ENCODE assay signal across 10 cellular contexts in genomic region chr5:157828949-157829639, GRCh38. TPM values are rescaled to one million over a fixed set of nuclear protein-coding genes. Genes with fewer than 3 reads are reported as not detected.
DNase-seq lines count a peak whose midpoint lies in the region; ATAC-seq and TF ChIP-seq lines count a peak whose summit lies in the region.
"Had no signal": no experiment of that assay in that cellular context is flagged by ENCODE, and none has a peak within 500 bp of the region (broad histone marks: within the 10 kb centered on the region; RNA-seq: fewer than 3 reads in every experiment).

No MANE protein-coding gene starts in this region.

- H3K4me3 Mint-ChIP-seq in CD8-positive, alpha-beta T cell, result no peak overlapping the region
- no peak overlapping the region for H3K4me3 Mint-ChIP-seq in activated CD8-positive, alpha-beta T cell treated with anti-CD3 and anti-CD28 coated beads, Interleukin-2, amount 10 ng/mL, durations not matched to agents 7 days and 5 days
- H3K4me3 Mint-ChIP-seq in stimulated activated naive B cell treated with anti-CD40 and anti-IgM and Interleukin-4, amounts not matched to agents 10 μg/mL and 1 μg/mL and 100 μg/mL, for 72 hours, result no peak overlapping the region

- peaks cover 14% of the 10 kb centered on the region for H3K4me1 ChIP-seq in CD8-positive, alpha-beta T cell (ENCODE audit: insufficient read depth, low read length)
- peaks cover 54% of the 10 kb centered on the region for H3K4me1 ChIP-seq in muscle layer of colon (ENCODE audit: insufficient read depth, low read length)

- no peak for DNase-seq in CD8-positive, alpha-beta T cell
- DNase-seq in HEK293T (ENCODE audit: extremely low spot score) (peak; percentile 51), COLO668 (lab: John Stamatoyannopoulos, UW; ENCODE audit: unreplicated experiment) (no peak)
- DNase-seq in activated CD8-positive, alpha-beta T cell treated with anti-CD3 and anti-CD28 coated beads, Interleukin-2, amount 10 ng/mL, durations not matched to agents 7 days and 5 days, result no peak
- no peak for DNase-seq in stimulated activated naive B cell treated with anti-CD40 and anti-IgM and Interleukin-4, amounts not matched to agents 10 μg/mL and 1 μg/mL and 100 μg/mL, for 72 hours
- DNase-seq: hypothalamus, NCI-H446 treated with DMSO at 0.1 percent for 48 hours had no signal

- no peak overlapping the region for H3K9ac ChIP-seq in muscle layer of colon (ENCODE audit: low read length)

- no peak overlapping the region for H3K4me3 ChIP-seq in CD8-positive, alpha-beta T cell (ENCODE audit: low read depth, low read length)
- H3K4me3 ChIP-seq in muscle layer of colon (ENCODE audit: low read depth in 1 of 2, low read length in 2 of 2), result no peak overlapping the region

- intact Hi-C loops in CD8-positive, alpha-beta T cell (cut with DNase I, micrococcal nuclease), result loop anchor here in 1 of 2 experiments (10.0 kb wide), 1 partner anchor 866 kb away; no protein-coding TSS in a partner anchor

- no peaks in the 10 kb centered on the region for H3K36me3 ChIP-seq in CD8-positive, alpha-beta T cell (ENCODE audit: insufficient read depth, low read length)
- no peaks in the 10 kb centered on the region for H3K36me3 ChIP-seq in muscle layer of colon (ENCODE audit: insufficient read depth, low read length)

- peak; percentile 48 for ATAC-seq in CD8-positive, alpha-beta T cell
- ATAC-seq in activated CD8-positive, alpha-beta T cell treated with anti-CD3 and anti-CD28 coated beads, Interleukin-2, amount 10 ng/mL, durations not matched to agents 7 days and 5 days, result peak; percentile 45
- ATAC-seq in HG02798 (IDR thresholded peaks at IDR 0.05; ENCODE audit: poor library complexity, unreplicated experiment) (no peak), HG03108 (IDR thresholded peaks at IDR 0.05; ENCODE audit: unreplicated experiment) (no peak)
- no peak for ATAC-seq in stimulated activated naive B cell treated with anti-CD40 and anti-IgM and Interleukin-4, amounts not matched to agents 10 μg/mL and 1 μg/mL and 100 μg/mL, for 72 hours (replicated peaks)

- H3K9me3 Mint-ChIP-seq in CD8-positive, alpha-beta T cell, result no peaks in the 10 kb centered on the region
- no peaks in the 10 kb centered on the region for H3K9me3 Mint-ChIP-seq in activated CD8-positive, alpha-beta T cell treated with anti-CD3 and anti-CD28 coated beads, Interleukin-2, amount 10 ng/mL, durations not matched to agents 7 days and 5 days (ENCODE audit: insufficient read depth)
- H3K9me3 Mint-ChIP-seq in stimulated activated naive B cell treated with anti-CD40 and anti-IgM and Interleukin-4, amounts not matched to agents 10 μg/mL and 1 μg/mL and 100 μg/mL, for 72 hours, result no peaks in the 10 kb centered on the region

- no peaks in the 10 kb centered on the region for H3K9me3 ChIP-seq in CD8-positive, alpha-beta T cell (ENCODE audit: low read length)
- H3K9me3 ChIP-seq in muscle layer of colon (ENCODE audit: low read length), result no peaks in the 10 kb centered on the region

- H3K27ac Mint-ChIP-seq in CD8-positive, alpha-beta T cell, result peak overlapping the region; percentile 49
- H3K27ac Mint-ChIP-seq in activated CD8-positive, alpha-beta T cell treated with anti-CD3 and anti-CD28 coated beads, Interleukin-2, amount 10 ng/mL, durations not matched to agents 7 days and 5 days, result no peak overlapping the region
- no peak overlapping the region for H3K27ac Mint-ChIP-seq in stimulated activated naive B cell treated with anti-CD40 and anti-IgM and Interleukin-4, amounts not matched to agents 10 μg/mL and 1 μg/mL and 100 μg/mL, for 72 hours

- H3K4me1 Mint-ChIP-seq in CD8-positive, alpha-beta T cell (ENCODE audit: low read depth), result peaks cover 60% of the 10 kb centered on the region
- peaks cover 15% of the 10 kb centered on the region for H3K4me1 Mint-ChIP-seq in activated CD8-positive, alpha-beta T cell treated with anti-CD3 and anti-CD28 coated beads, Interleukin-2, amount 10 ng/mL, durations not matched to agents 7 days and 5 days (ENCODE audit: low read depth)
- peaks cover 28 to 66% of the 10 kb centered on the region in 2 donors for H3K4me1 Mint-ChIP-seq in stimulated activated naive B cell treated with anti-CD40 and anti-IgM and Interleukin-4, amounts not matched to agents 10 μg/mL and 1 μg/mL and 100 μg/mL, for 72 hours

- no peak for TF ChIP-seq CTCF in CD8-positive, alpha-beta T cell (IDR thresholded peaks at IDR 0.05)

- POLR2A ChIA-PET in CD8-positive, alpha-beta T cell (lab: Charles Lee), result interaction anchor here (0.6 kb wide), 2 partner anchors 12 to 36 kb away, joined by 3 read pairs; no protein-coding TSS in a partner anchor
- POLR2A ChIA-PET in HEK293T (lab: Yijun Ruan, JAX), result interaction anchor here (0.7 kb wide), 1 partner anchor 30 kb away, joined by 3 read pairs; the partner anchor contains the start of gene CLINT1
- POLR2A ChIA-PET in activated CD8-positive, alpha-beta T cell treated with anti-CD3 and anti-CD28 coated beads, Interleukin-2, amount 10 ng/mL, durations not matched to agents 7 days and 5 days (lab: Charles Lee), result no interaction called here

- peaks cover 7% of the 10 kb centered on the region for H3K36me3 Mint-ChIP-seq in CD8-positive, alpha-beta T cell
- no peaks in the 10 kb centered on the region for H3K36me3 Mint-ChIP-seq in activated CD8-positive, alpha-beta T cell treated with anti-CD3 and anti-CD28 coated beads, Interleukin-2, amount 10 ng/mL, durations not matched to agents 7 days and 5 days (ENCODE audit: low read depth)
- peaks cover 5 to 15% of the 10 kb centered on the region in 2 donors for H3K36me3 Mint-ChIP-seq in stimulated activated naive B cell treated with anti-CD40 and anti-IgM and Interleukin-4, amounts not matched to agents 10 μg/mL and 1 μg/mL and 100 μg/mL, for 72 hours

- CTCF ChIA-PET in CD8-positive, alpha-beta T cell (lab: Charles Lee), result interaction anchor here (0.6 to 1.6 kb wide), 4 partner anchors 11 to 180 kb away, joined by 3 to 6 read pairs (median 4); no protein-coding TSS in a partner anchor
- CTCF ChIA-PET in HEK293T (lab: Yijun Ruan, JAX), result interaction anchor here (0.6 to 1.5 kb wide), 6 partner anchors 9 to 1529 kb away, joined by 3 to 6 read pairs (median 4); no protein-coding TSS in a partner anchor
- CTCF ChIA-PET in activated CD8-positive, alpha-beta T cell treated with anti-CD3 and anti-CD28 coated beads, Interleukin-2, amount 10 ng/mL, durations not matched to agents 7 days and 5 days (lab: Charles Lee), result interaction anchor here (0.9 to 1.7 kb wide), 7 partner anchors 9 to 91 kb away, joined by 3 to 8 read pairs (median 3); no protein-coding TSS in a partner anchor

- no peak overlapping the region for H3K27ac ChIP-seq in CD8-positive, alpha-beta T cell (ENCODE audit: low read depth, low read length)
- H3K27ac ChIP-seq in muscle layer of colon (ENCODE audit: low read depth, low read length), result peak overlapping the region; percentile 52

- no peaks in the 10 kb centered on the region for H3K27me3 Mint-ChIP-seq in CD8-positive, alpha-beta T cell (ENCODE audit: low read depth)
- H3K27me3 Mint-ChIP-seq in activated CD8-positive, alpha-beta T cell treated with anti-CD3 and anti-CD28 coated beads, Interleukin-2, amount 10 ng/mL, durations not matched to agents 7 days and 5 days (ENCODE audit: low read depth), result no peaks in the 10 kb centered on the region
- no peaks in the 10 kb centered on the region for H3K27me3 Mint-ChIP-seq in stimulated activated naive B cell treated with anti-CD40 and anti-IgM and Interleukin-4, amounts not matched to agents 10 μg/mL and 1 μg/mL and 100 μg/mL, for 72 hours

- H3K27me3 ChIP-seq in CD8-positive, alpha-beta T cell (ENCODE audit: insufficient read depth, low read length), result no peaks in the 10 kb centered on the region
- no peaks in the 10 kb centered on the region for H3K27me3 ChIP-seq in muscle layer of colon (ENCODE audit: control insufficient read depth in 1 of 2, insufficient read depth in 2 of 2, low read length in 2 of 2)

TF ChIP-seq in HEK293T, 16 proteins besides CTCF, POLR2A, EP300 and RAD21:
- TF ChIP-seq BHLHE40 (IDR thresholded peaks at IDR 0.05; ENCODE audit: borderline replicate concordance) (no peak), HDGF (IDR thresholded peaks at IDR 0.05; ENCODE audit: borderline replicate concordance) (no peak), FOXM1 (IDR thresholded peaks at IDR 0.05; ENCODE audit: borderline replicate concordance) (no peak), ZNF384 (IDR thresholded peaks at IDR 0.05) (peak; percentile 64), ARNT (IDR thresholded peaks at IDR 0.05) (no peak), CTBP1 (IDR thresholded peaks at IDR 0.05; ENCODE audit: borderline replicate concordance) (no peak), PKNOX1 (IDR thresholded peaks at IDR 0.05) (0 out of 2 replicates have a peak, but pooled peaks have one; percentile 28), NFRKB (IDR thresholded peaks at IDR 0.05) (no peak), SUZ12 (IDR thresholded peaks at IDR 0.05) (no peak), LEF1 (IDR thresholded peaks at IDR 0.05; ENCODE audit: borderline replicate concordance) (no peak), FOXA1 (IDR thresholded peaks at IDR 0.05) (no peak), SP1 (IDR thresholded peaks at IDR 0.05) (no peak), TARDBP (IDR thresholded peaks at IDR 0.05) (no peak), ELF4 (IDR thresholded peaks at IDR 0.05) (no peak), L3MBTL2 (conservative IDR thresholded peaks at IDR 0.05) (no peak)

RNA-seq across cellular contexts. Expression of gene CLINT1, which starts 29.9 kb away (rescaled TPM):
- 100 to 1,000 TPM in 1 of 2 experiments, 10 to 100 TPM in 1; 94.7 to 101 TPM for total RNA-seq in CD8-positive, alpha-beta T cell
- total RNA-seq in activated CD8-positive, alpha-beta T cell treated with anti-CD3 and anti-CD28 coated beads, Interleukin-2, amount 10 ng/mL, durations not matched to agents 7 days and 5 days, result 10 to 100 TPM; 65.7 to 67.2 TPM

Comparison
In these comparisons a context has a peak if more than half of its experiments do, and no peak if none do; other contexts are left out.
1. ATAC-seq: peak in CD8-positive, alpha-beta T cell (single experiment) and activated CD8-positive, alpha-beta T cell treated with anti-CD3 and anti-CD28 coated beads, Interleukin-2, amount 10 ng/mL, durations not matched to agents 7 days and 5 days (single experiment); none in HG02798 (single experiment), HG03108 (single experiment) and stimulated activated naive B cell treated with anti-CD40 and anti-IgM and Interleukin-4, amounts not matched to agents 10 μg/mL and 1 μg/mL and 100 μg/mL, for 72 hours (0 of 2).